Comparison of ENCODE assay signal across 8 cellular contexts in the genomic region with DNA sequence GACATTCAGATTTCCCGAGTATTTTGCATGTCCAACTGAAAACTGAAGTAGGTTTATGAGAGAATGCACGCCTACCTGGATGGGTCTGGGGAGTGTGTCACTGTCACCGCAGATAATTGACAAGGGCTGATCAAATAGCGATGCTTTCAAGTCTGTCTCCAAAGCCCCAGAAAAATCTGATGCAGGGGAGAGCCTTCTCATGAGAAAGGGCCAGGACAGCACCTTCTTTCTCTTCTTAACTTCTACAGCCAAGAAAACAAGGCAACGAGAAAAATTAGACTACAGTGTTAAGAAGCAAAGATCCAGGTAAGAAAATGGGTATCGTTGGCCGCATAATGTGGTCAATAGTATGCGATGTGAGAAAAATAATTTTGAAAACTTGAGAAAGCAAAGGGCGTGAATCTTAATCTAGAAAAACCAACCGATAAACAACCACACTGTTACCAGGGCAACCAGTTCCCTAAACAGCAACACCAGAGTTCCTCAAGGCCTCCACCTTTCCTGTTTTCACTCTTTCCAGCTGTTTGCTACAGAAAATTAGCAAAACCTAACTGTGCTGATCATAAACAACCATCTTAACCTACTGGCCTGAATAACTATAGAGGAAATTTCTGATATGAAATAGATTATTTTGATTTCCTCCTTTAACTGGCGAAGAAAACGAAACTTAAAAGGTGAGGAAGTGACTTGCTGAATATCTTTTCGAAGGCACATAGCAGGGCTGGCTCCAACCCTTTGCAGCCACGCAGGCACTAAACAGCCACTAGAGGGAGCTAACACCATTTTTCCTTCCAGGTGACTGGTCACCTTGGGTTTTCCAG. TPM values are rescaled to one million over a fixed set of nuclear protein-coding genes. Genes with fewer than 3 reads are reported as not detected.
DNase-seq lines count a peak whose midpoint lies in the region; ATAC-seq and TF ChIP-seq lines count a peak whose summit lies in the region.

No MANE protein-coding gene starts in this region.

- peak; percentile 42 for ATAC-seq in GM19324 (IDR thresholded peaks at IDR 0.05; ENCODE audit: low FRiP score, unreplicated experiment)
- peak; percentile 91 for ATAC-seq in mucosa of descending colon

- no peak overlapping the region for H2AFZ ChIP-seq in OCI-LY1 (ENCODE audit: low read length)

- H3K4me1 ChIP-seq in HUES6 (ENCODE audit: control insufficient read depth, insufficient read depth, low read length) (peaks cover 17% of the 10 kb centered on the region; the same call in 1 of the 2 replicates), OCI-LY1 (ENCODE audit: insufficient read depth, low read length, severe bottlenecking) (peaks cover 74% of the 10 kb centered on the region), mucosa of descending colon (ENCODE audit: low read depth) (no peaks in the 10 kb centered on the region)

- no peaks in the 10 kb centered on the region for H3K9me3 ChIP-seq in HUES6 (ENCODE audit: control insufficient read depth, insufficient read depth, low read depth, low read length)
- H3K9me3 ChIP-seq in OCI-LY1 (ENCODE audit: low read length): no peaks in the 10 kb centered on the region
- H3K9me3 ChIP-seq in mucosa of descending colon: no peaks in the 10 kb centered on the region

- H3K36me3 ChIP-seq in HUES6 (ENCODE audit: control insufficient read depth, insufficient read depth, low read length) (no peaks in the 10 kb centered on the region), OCI-LY1 (ENCODE audit: insufficient read depth, low read length) (peaks cover 69% of the 10 kb centered on the region), mucosa of descending colon (ENCODE audit: low read depth) (no peaks in the 10 kb centered on the region)

- H3K27ac ChIP-seq in HUES6 (ENCODE audit: low read depth, low read length) (0 out of 2 replicates have a peak overlapping the region, but pooled peaks have one; percentile 49), OCI-LY1 (ENCODE audit: low read depth, low read length, poor library complexity, severe bottlenecking) (peak overlapping the region; percentile 89), epithelial cell of prostate (no peak overlapping the region)

- peak overlapping the region; percentile 97 for H3K4me2 ChIP-seq in OCI-LY1 (ENCODE audit: low read length)

- DNase-seq in C1 segment of cervical spinal cord (lab: John Stamatoyannopoulos, UW): peak in 8 of 14 donors; percentile 11 to 77 (median 23)
- peak; percentile 59 for DNase-seq in activated T-cell treated with anti-CD3 and anti-CD28 coated beads for 48 hours (ENCODE audit: low read depth)
- peak; percentile 29 for DNase-seq in epithelial cell of prostate (ENCODE audit: low read depth, low spot score)
- peak; percentile 64 to 82 (median 80) for DNase-seq in mucosa of descending colon
- peak; percentile 69 for DNase-seq in stimulated activated naive CD4-positive, alpha-beta T cell treated with Interleukin-2 at 50 U/mL for 16 hours (lab: John Stamatoyannopoulos, UW)

- H4K20me1 ChIP-seq in OCI-LY1 (ENCODE audit: insufficient read depth, low read length): no peaks in the 10 kb centered on the region

- H3K27me3 ChIP-seq in HUES6 (ENCODE audit: control insufficient read depth, insufficient read depth, low read length) (no peaks in the 10 kb centered on the region), OCI-LY1 (ENCODE audit: insufficient read depth, low read length) (no peaks in the 10 kb centered on the region)

- H3K79me2 ChIP-seq in OCI-LY1 (ENCODE audit: insufficient read depth, low read length): peaks cover 26% of the 10 kb centered on the region

- no peaks in the 10 kb centered on the region for H3K9me2 ChIP-seq in OCI-LY1 (ENCODE audit: low read depth, low read length)

- TF ChIP-seq CTCF in OCI-LY1 (IDR thresholded peaks at IDR 0.05; ENCODE audit: low read length): peak; percentile 99
- peak; percentile 95 for TF ChIP-seq CTCF in mucosa of descending colon (IDR thresholded peaks at IDR 0.05)

- intact Hi-C loops in mucosa of descending colon (cut with DNase I, micrococcal nuclease): loop anchor here in 1 of 2 donors (2.0 kb wide), 1 partner anchor 65 kb away; no protein-coding TSS in a partner anchor

- peaks cover 8% of the 10 kb centered on the region; the same call in 1 of the 2 replicates for H3F3A ChIP-seq in OCI-LY1 (ENCODE audit: insufficient read depth, low read length)

- H3K9ac ChIP-seq in HUES6 (ENCODE audit: low read length) (peak overlapping the region; percentile 46), OCI-LY1 (ENCODE audit: low read length) (peak overlapping the region; percentile 92; the same call in 1 of the 2 replicates)

- H3K4me3 ChIP-seq in HUES6 (ENCODE audit: low read depth, low read length) (peak overlapping the region; percentile 39; the same call in 1 of the 2 replicates), OCI-LY1 (ENCODE audit: low read depth, low read length, poor library complexity, severe bottlenecking) (peak overlapping the region; percentile 84), mucosa of descending colon (no peak overlapping the region)

RNA-seq across cellular contexts. Expression of a gene that starts 2.6 kb away (rescaled TPM):
- 1 to 10 TPM; 2.0 to 4.1 (median 3.7) TPM for total RNA-seq in mucosa of descending colon

RNA-seq across cellular contexts. Expression of a gene that starts 42.2 kb away (rescaled TPM):
- 10 to 100 TPM; 17.3 to 23.1 (median 18.6) TPM for total RNA-seq in mucosa of descending colon

Comparison
In these comparisons a context has a peak if more than half of its experiments do, and no peak if none do; other contexts are left out.
1. DNase-seq: peak in every context shown above with its lines; median percentile 80 in mucosa of descending colon; 69 in stimulated activated naive CD4-positive, alpha-beta T cell treated with Interleukin-2 at 50 U/mL for 16 hours; 59 in activated T-cell treated with anti-CD3 and anti-CD28 coated beads for 48 hours; 29 in epithelial cell of prostate; 23 in C1 segment of cervical spinal cord.